ENCODE assay signal across 8 cellular contexts in genomic region chr3:50358927-50359759, GRCh38. TPM values are rescaled to one million over a fixed set of nuclear protein-coding genes. Genes with fewer than 3 reads are reported as not detected.
DNase-seq lines count a peak whose midpoint lies in the region; ATAC-seq and TF ChIP-seq lines count a peak whose summit lies in the region.

TSS of gene TMEM115 (minus strand) at chr3:50359521. CDS start at chr3:50359063, 458 bp downstream.

- peaks cover 5% of the 10 kb centered on the region for H3K23me2 ChIP-seq in H9 (ENCODE audit: insufficient read length, low read depth, low read length, poor library complexity, severe bottlenecking)

- H3K4me1 Mint-ChIP-seq in H9, result peaks cover 28 to 31% of the 10 kb centered on the region in 2 experiments
- peaks cover 31 to 48% of the 10 kb centered on the region in 2 donors for H3K4me1 Mint-ChIP-seq in natural killer cell treated with Interleukin-12 subunit alpha and Interleukin-12 subunit beta and Interleukin-15 and Interleukin-18, amount 100 ng/mL, for 72 hours (ENCODE audit: low read depth in 2 of 2)

- no peaks in the 10 kb centered on the region for H4K20me1 ChIP-seq in H9 (ENCODE audit: control insufficient read depth, insufficient read depth, insufficient read length)

- peaks cover 22% of the 10 kb centered on the region for H3K36me3 ChIP-seq in MG63

- H2BK20ac ChIP-seq in H9 (ENCODE audit: low read depth, low read length, poor library complexity, severe bottlenecking), result no peak within 1 kb of the TSS

- no peak within 1 kb of the TSS for H2BK15ac ChIP-seq in H9 (ENCODE audit: low read depth, low read length)

- peak within 1 kb of the TSS; percentile 86 for H3K9ac ChIP-seq in H9 (ENCODE audit: extremely low read depth, insufficient read length, low read length)

- H2BK120ac ChIP-seq in H9 (ENCODE audit: low read depth, low read length, poor library complexity, severe bottlenecking), result no peak within 1 kb of the TSS

- no peak within 1 kb of the TSS for H3K18ac ChIP-seq in H9 (ENCODE audit: insufficient read length, low read depth, low read length)

- no peak within 1 kb of the TSS for H2BK5ac ChIP-seq in H9 (ENCODE audit: insufficient read length, low read length)

- no peak within 1 kb of the TSS for H3K23ac ChIP-seq in H9 (ENCODE audit: insufficient read length, low read depth, low read length)

- H3K9me3 ChIP-seq in H9 (ENCODE audit: control insufficient read depth, low read depth, low read length) (no peaks in the 10 kb centered on the region), MG63 (no peaks in the 10 kb centered on the region)

- H2BK12ac ChIP-seq in H9 (ENCODE audit: insufficient read length, low read depth, low read length), result no peak within 1 kb of the TSS

- no peak within 1 kb of the TSS; the same call in 1 of the 2 replicates for H3K14ac ChIP-seq in H9 (ENCODE audit: insufficient read depth, low read length)

- peak within 1 kb of the TSS; percentile 80 for H3K4me2 ChIP-seq in H9 (ENCODE audit: insufficient read depth, insufficient read length, low read length)

- no peak within 1 kb of the TSS for H3T11ph ChIP-seq in H9 (ENCODE audit: low read length)

- TF ChIP-seq CTCF in H9 (conservative IDR thresholded peaks at IDR 0.05) (no peak), fibroblast of pulmonary artery (IDR thresholded peaks at IDR 0.05; ENCODE audit: low read length, missing control alignments) (no peak)

- DNase-seq in ELR (ENCODE audit: low read depth) (peak; percentile 98), H9 (peak; percentile 99), MG63 (peak; percentile 95), SHP77 treated with DMSO at 0.1 percent for 48 hours (lab: John Stamatoyannopoulos, UW) (peak; percentile 96), fibroblast of pulmonary artery (ENCODE audit: low read depth) (peak; percentile 99)
- peak; percentile 98 for DNase-seq in activated effector memory CD4-positive, alpha-beta T cell treated with anti-CD3 and anti-CD28 coated beads, Interleukin-2, amount 50 U/mL, for 16 hours
- DNase-seq in natural killer cell treated with Interleukin-12 subunit alpha and Interleukin-12 subunit beta and Interleukin-15 and Interleukin-18, amount 100 ng/mL, for 72 hours (ENCODE audit: low spot score), result peak; percentile 97
- peak; percentile 93 for DNase-seq in stimulated activated naive CD8-positive, alpha-beta T cell treated with anti-CD3 and anti-CD28 coated beads, Interleukin-15, Interleukin-2, amounts not matched to agents 100 U/mL and 50 U/mL, for 24 hours

- H3K27me3 ChIP-seq in H9 (ENCODE audit: insufficient read depth, low read length) (no peaks in the 10 kb centered on the region), MG63 (no peaks in the 10 kb centered on the region)

- no CpG with 5 or more reads among the region's 62 CpGs for WGBS in H9 (ENCODE audit: extremely low coverage, insufficient read length, low lambda C conversion rate)

- peak within 1 kb of the TSS; percentile 91 to 95 for H3K4me3 Mint-ChIP-seq in H9
- peak within 1 kb of the TSS; percentile 97 for H3K4me3 Mint-ChIP-seq in natural killer cell treated with Interleukin-12 subunit alpha and Interleukin-12 subunit beta and Interleukin-15 and Interleukin-18, amount 100 ng/mL, for 72 hours

- H3K4ac ChIP-seq in H9 (ENCODE audit: low read depth, low read length), result no peak within 1 kb of the TSS

- H3K56ac ChIP-seq in H9 (ENCODE audit: insufficient read length, low read depth, low read length), result no peak within 1 kb of the TSS

- ATAC-seq in natural killer cell treated with Interleukin-12 subunit alpha and Interleukin-12 subunit beta and Interleukin-15 and Interleukin-18, amount 100 ng/mL, for 72 hours, result peak; percentile 100
- peak; percentile 100 for ATAC-seq in stimulated activated naive CD8-positive, alpha-beta T cell treated with anti-CD3 and anti-CD28 coated beads, Interleukin-15, Interleukin-2, amounts not matched to agents 100 U/mL and 50 U/mL, for 24 hours

- H2AFZ ChIP-seq in H9 (ENCODE audit: low read length), result peak within 1 kb of the TSS; percentile 26

- peak within 1 kb of the TSS; percentile 39 to 97 (median 94); a peak in 6 of 7 replicates for H3K27ac Mint-ChIP-seq in H9
- peak within 1 kb of the TSS; percentile 79 to 94 for H3K27ac Mint-ChIP-seq in natural killer cell treated with Interleukin-12 subunit alpha and Interleukin-12 subunit beta and Interleukin-15 and Interleukin-18, amount 100 ng/mL, for 72 hours

- H3K27me3 Mint-ChIP-seq in H9 (ENCODE audit: low read depth), result peaks cover 14% of the 10 kb centered on the region
- no peaks in the 10 kb centered on the region for H3K27me3 Mint-ChIP-seq in natural killer cell treated with Interleukin-12 subunit alpha and Interleukin-12 subunit beta and Interleukin-15 and Interleukin-18, amount 100 ng/mL, for 72 hours

- no peak within 1 kb of the TSS for H4K8ac ChIP-seq in H9 (replicated peaks; ENCODE audit: insufficient read length, low read depth, low read length)

- H3K9me3 Mint-ChIP-seq in H9, result no peaks in the 10 kb centered on the region; a peak in 1 of 5 replicates
- H3K9me3 Mint-ChIP-seq in natural killer cell treated with Interleukin-12 subunit alpha and Interleukin-12 subunit beta and Interleukin-15 and Interleukin-18, amount 100 ng/mL, for 72 hours, result no peaks in the 10 kb centered on the region

- H4K5ac ChIP-seq in H9 (ENCODE audit: insufficient read length, low read depth, low read length), result no peak within 1 kb of the TSS

- peaks cover 9% of the 10 kb centered on the region; the same call in 1 of the 2 replicates for H3K79me2 ChIP-seq in H9 (ENCODE audit: insufficient read depth, low read length)

- H4K91ac ChIP-seq in H9 (ENCODE audit: insufficient read length, low read depth, low read length), result no peak within 1 kb of the TSS

- no peak within 1 kb of the TSS for H3K27ac ChIP-seq in H9 (ENCODE audit: insufficient read length, low read depth, low read length)

- no peak within 1 kb of the TSS for H2AK5ac ChIP-seq in H9 (ENCODE audit: insufficient read length, low read length)

- H3K4me3 ChIP-seq in MG63, result peak within 1 kb of the TSS; percentile 76
- H3K4me3 ChIP-seq in fibroblast of pulmonary artery (replicated peaks; ENCODE audit: low read depth, low read length), result peak within 1 kb of the TSS; percentile 88

- H3K4me1 ChIP-seq in H9 (ENCODE audit: insufficient read depth, low read length), result peaks cover 4% of the 10 kb centered on the region; the same call in 1 of the 2 replicates

- H3K36me3 Mint-ChIP-seq in H9 (ENCODE audit: insufficient read depth in 1 of 3, low read depth in 3 of 3), result peaks cover 13 to 23% (median 21%) of the 10 kb centered on the region in 3 experiments
- peaks cover 12% of the 10 kb centered on the region for H3K36me3 Mint-ChIP-seq in natural killer cell treated with Interleukin-12 subunit alpha and Interleukin-12 subunit beta and Interleukin-15 and Interleukin-18, amount 100 ng/mL, for 72 hours

- peaks cover 6% of the 10 kb centered on the region for H3K79me1 ChIP-seq in H9 (ENCODE audit: insufficient read depth, low read depth, low read length, poor library complexity, severe bottlenecking)

RNA-seq across cellular contexts. Expression of gene TMEM115, which starts in this region (rescaled TPM):
- total RNA-seq in H9 (2021), result 32.3 and 34.0 TPM in 2 replicates
- total RNA-seq in MG63 (2014; rRNA removed; shearing (Covaris generic); ENCODE audit: low replicate concordance), result 18.7 and 24.1 TPM in 2 replicates
- 10 to 100 TPM; 29.6 to 32.8 TPM for total RNA-seq in natural killer cell treated with Interleukin-12 subunit alpha and Interleukin-12 subunit beta and Interleukin-15 and Interleukin-18, amount 100 ng/mL, for 72 hours
